24 cellular contexts compared by ENCODE assay signal in the genomic region with DNA sequence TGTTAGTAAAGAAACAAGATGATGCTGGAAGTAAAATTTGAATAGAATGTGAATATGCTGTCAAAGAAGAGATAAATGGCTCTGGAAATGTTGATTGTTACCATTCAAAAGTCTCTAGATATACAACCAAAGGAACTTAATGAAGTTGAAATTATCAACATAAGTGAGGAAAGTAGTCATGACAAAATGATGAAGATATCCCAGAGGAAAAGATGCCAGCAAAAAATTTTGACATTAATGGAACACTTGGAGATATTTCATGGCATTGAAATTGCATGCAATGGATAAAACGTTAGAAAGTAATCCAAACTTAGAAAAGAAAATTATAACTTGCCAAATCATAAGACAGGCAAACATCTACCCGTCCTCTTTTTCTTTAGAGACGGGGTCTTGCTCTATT.
"Had no signal": no experiment of that assay in that cellular context is flagged by ENCODE, and none has a peak within 500 bp of the region (broad histone marks: within the 10 kb centered on the region; RNA-seq: fewer than 3 reads in every experiment).

No MANE protein-coding gene starts in this region.

- H3K27ac ChIP-seq: colonic mucosa, coronary artery, dorsolateral prefrontal cortex, epithelial cell of prostate, esophagus muscularis mucosa, esophagus squamous epithelium, foreskin keratinocyte, gastrocnemius medialis, gastroesophageal sphincter, heart left ventricle, heart right ventricle had no signal

- H3K9me3 Mint-ChIP-seq: effector memory CD8-positive, alpha-beta T cell; endodermal cell had no signal

- H3K9me3 ChIP-seq: colonic mucosa, esophagus muscularis mucosa, esophagus squamous epithelium, gastrocnemius medialis, gastroesophageal sphincter, heart left ventricle, heart right ventricle had no signal

- H3K36me3 ChIP-seq: colonic mucosa, esophagus muscularis mucosa, esophagus squamous epithelium, gastrocnemius medialis, gastroesophageal sphincter, heart left ventricle, heart right ventricle had no signal

- H3K4me3 ChIP-seq: colonic mucosa, coronary artery, dorsolateral prefrontal cortex, esophagus muscularis mucosa, esophagus squamous epithelium, gastrocnemius medialis, gastroesophageal sphincter, heart left ventricle, heart right ventricle had no signal

- H3K4me3 Mint-ChIP-seq: dendritic cell treated with granulocyte-macrophage colony-stimulating factor and Interleukin-4, amounts not matched to agents 40 ng/mL and 50 ng/mL, for 4 days; effector memory CD8-positive, alpha-beta T cell; endodermal cell had no signal

- DNase-seq: colonic mucosa; cortex of kidney; dermis blood vessel endothelial cell; dorsolateral prefrontal cortex; effector CD4-positive, alpha-beta T cell; effector CD8-positive, alpha-beta T cell; effector memory CD4-positive, alpha-beta T cell; effector memory CD8-positive, alpha-beta T cell; endodermal cell; erythroblast; esophagus squamous epithelium; foreskin fibroblast; foreskin keratinocyte; foreskin melanocyte; gastrocnemius medialis; glutamatergic neuron; head of caudate nucleus; heart left ventricle; heart right ventricle had no signal

- H3K4me1 ChIP-seq: colonic mucosa, esophagus muscularis mucosa, esophagus squamous epithelium, foreskin keratinocyte, gastrocnemius medialis, gastroesophageal sphincter, heart left ventricle, heart right ventricle had no signal

- H3K27ac Mint-ChIP-seq: dendritic cell treated with granulocyte-macrophage colony-stimulating factor and Interleukin-4, amounts not matched to agents 40 ng/mL and 50 ng/mL, for 4 days; effector memory CD8-positive, alpha-beta T cell; endodermal cell had no signal

- H3K27me3 ChIP-seq: colonic mucosa, dorsolateral prefrontal cortex, esophagus muscularis mucosa, esophagus squamous epithelium, foreskin keratinocyte, gastrocnemius medialis, gastroesophageal sphincter, heart left ventricle, heart right ventricle had no signal

- H3K27me3 Mint-ChIP-seq: dendritic cell treated with granulocyte-macrophage colony-stimulating factor and Interleukin-4, amounts not matched to agents 40 ng/mL and 50 ng/mL, for 4 days; effector memory CD8-positive, alpha-beta T cell had no signal
